In the genomic region with DNA sequence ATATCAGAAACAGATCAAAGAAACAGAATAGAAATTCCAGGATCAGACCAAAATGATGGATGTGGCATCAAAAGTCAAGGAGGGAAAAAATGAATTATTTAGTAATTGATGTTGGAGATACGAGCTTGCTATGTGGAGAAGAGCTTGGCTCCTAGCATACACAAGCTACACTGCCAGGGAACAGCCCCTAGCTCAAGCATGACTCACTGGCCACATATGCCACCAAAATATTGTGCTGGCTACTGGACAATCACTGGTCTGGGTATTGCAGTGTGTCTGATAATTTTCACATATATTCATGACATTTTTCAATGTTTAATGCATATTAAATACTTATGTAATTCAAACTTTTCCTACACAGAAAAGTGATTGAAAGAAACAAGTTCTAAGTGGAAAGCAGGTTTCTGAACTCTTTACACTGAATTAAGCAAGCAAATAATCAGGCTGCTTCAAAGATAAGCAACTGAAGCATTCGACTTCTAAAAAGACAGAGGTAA, we compare ENCODE assay signal across 20 cellular contexts.
"Had no signal": no experiment of that assay in that cellular context is flagged by ENCODE, and none has a peak within 500 bp of the region (broad histone marks: within the 10 kb centered on the region; RNA-seq: fewer than 3 reads in every experiment).

No MANE protein-coding gene starts in this region.

- ATAC-seq: activated CD8-positive, alpha-beta memory T cell treated with anti-CD3 and anti-CD28 coated beads, Interleukin-2, amount 10 ng/mL, durations not matched to agents 7 days and 5 days; activated T-helper 17 cell treated with anti-CD3 and anti-CD28 coated beads, Interleukin-2, amount 50 U/mL, for 72 hours; body of pancreas; heart right ventricle; left ventricle myocardium superior had no signal

- H3K9me3 ChIP-seq: body of pancreas, colonic mucosa, thyroid gland had no signal

- H3K4me3 ChIP-seq: body of pancreas, colonic mucosa, heart right ventricle, thyroid gland had no signal

- H3K4me1 ChIP-seq: body of pancreas, colonic mucosa, thyroid gland had no signal

- H3K27me3 ChIP-seq: body of pancreas, colonic mucosa, thyroid gland had no signal

- DNase-seq: activated B cell treated with CpG ODN at 0.5 μM for 24 hours; activated CD4-positive, alpha-beta memory T cell treated with anti-CD3 and anti-CD28 coated beads, Interleukin-2, amount 10 ng/mL, durations not matched to agents 7 days and 5 days; activated CD4-positive, alpha-beta T cell treated with anti-CD3 and anti-CD28 coated beads for 4 hours; activated CD8-positive, alpha-beta memory T cell treated with anti-CD3 and anti-CD28 coated beads, Interleukin-2, amount 10 ng/mL, durations not matched to agents 7 days and 5 days; activated naive CD4-positive, alpha-beta T cell treated with Interleukin-2 at 50 U/mL for 16 hours; body of pancreas; colonic mucosa; endodermal cell; heart right ventricle; immature natural killer cell; left ventricle myocardium superior; occipital lobe; retina; stimulated activated CD4-positive, alpha-beta T cell treated with anti-CD3 and anti-CD28 coated beads, Interleukin-12 subunit alpha, Interleukin-12 subunit beta, amount 100 ng/mL, for 4 hours; stimulated activated CD4-positive, alpha-beta T cell treated with anti-CD3 and anti-CD28 coated beads, Interleukin-1b, Interleukin-23, amount 100 ng/mL, for 48 hours; stimulated activated CD8-positive, alpha-beta memory T cell treated with anti-CD3 and anti-CD28 coated beads, Interleukin-4, amount 100 ng/mL, for 48 hours; stimulated activated naive CD4-positive, alpha-beta T cell; thyroid gland had no signal

- H3K36me3 ChIP-seq: colonic mucosa, heart right ventricle, thyroid gland had no signal

- H3K27ac ChIP-seq: body of pancreas, colonic mucosa, epithelial cell of prostate, heart right ventricle, thyroid gland had no signal
